In the genomic region with DNA sequence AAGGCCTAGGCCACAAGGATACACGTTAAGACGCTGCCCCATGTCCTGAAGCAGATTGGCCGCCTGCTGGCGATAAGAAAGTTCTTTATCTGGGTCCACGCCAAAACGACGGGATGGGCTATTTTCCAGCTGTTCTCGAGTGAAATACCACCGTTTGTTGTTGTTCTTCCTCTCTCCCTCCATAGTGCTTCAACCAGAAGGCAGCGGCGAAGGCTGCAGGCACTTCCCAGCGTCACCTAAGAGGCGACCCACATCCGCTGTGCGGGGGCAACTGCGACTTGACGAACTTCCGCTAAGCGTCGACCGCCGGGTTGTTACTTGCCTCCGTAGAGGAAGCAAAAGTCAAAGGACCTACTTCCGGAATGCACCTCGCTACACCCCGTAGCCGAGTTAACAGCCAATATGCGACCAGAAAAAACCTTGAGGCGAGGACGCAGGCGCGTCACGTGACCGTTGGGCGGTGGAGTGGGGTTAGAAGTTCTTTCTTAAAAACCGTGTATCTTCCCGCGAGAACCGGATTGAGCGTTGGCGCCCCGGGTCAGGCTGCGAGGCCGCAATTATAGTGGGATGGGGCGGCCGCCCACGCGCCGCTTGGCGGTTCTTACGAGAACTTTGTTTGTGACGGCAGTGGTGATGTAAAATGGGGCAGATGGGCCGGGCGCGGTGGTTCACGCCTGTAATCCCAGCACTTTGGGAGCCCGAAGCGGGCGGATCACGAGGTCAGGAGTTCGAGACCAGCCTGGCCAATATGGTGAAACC, we compare ENCODE assay signal across 1 cellular context.
TF ChIP-seq lines count a peak whose summit lies in the region.

A gene (minus strand): TSS at position 215 of the 759 bp plus-strand sequence. CDS start 32 bp downstream, at position 183.

TF ChIP-seq in HepG2, 621 proteins besides CTCF, POLR2A, EP300 and RAD21 (continued from another document):
- peak; percentile 48; the same call in 1 of the 2 replicates for TF ChIP-seq ZNF547 (CRISPR knock-in tag; IDR thresholded peaks at IDR 0.05)
- TF ChIP-seq, protein P1, sequence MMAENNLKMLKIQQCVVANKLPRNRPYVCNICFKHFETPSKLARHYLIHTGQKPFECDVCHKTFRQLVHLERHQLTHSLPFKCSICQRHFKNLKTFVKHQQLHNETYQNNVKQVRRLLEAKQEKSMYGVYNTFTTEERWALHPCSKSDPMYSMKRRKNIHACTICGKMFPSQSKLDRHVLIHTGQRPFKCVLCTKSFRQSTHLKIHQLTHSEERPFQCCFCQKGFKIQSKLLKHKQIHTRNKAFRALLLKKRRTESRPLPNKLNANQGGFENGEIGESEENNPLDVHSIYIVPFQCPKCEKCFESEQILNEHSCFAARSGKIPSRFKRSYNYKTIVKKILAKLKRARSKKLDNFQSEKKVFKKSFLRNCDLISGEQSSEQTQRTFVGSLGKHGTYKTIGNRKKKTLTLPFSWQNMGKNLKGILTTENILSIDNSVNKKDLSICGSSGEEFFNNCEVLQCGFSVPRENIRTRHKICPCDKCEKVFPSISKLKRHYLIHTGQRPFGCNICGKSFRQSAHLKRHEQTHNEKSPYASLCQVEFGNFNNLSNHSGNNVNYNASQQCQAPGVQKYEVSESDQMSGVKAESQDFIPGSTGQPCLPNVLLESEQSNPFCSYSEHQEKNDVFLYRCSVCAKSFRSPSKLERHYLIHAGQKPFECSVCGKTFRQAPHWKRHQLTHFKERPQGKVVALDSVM (CRISPR knock-in tag; IDR thresholded peaks at IDR 0.05) = peak; percentile 70
- TF ChIP-seq, protein P2, sequence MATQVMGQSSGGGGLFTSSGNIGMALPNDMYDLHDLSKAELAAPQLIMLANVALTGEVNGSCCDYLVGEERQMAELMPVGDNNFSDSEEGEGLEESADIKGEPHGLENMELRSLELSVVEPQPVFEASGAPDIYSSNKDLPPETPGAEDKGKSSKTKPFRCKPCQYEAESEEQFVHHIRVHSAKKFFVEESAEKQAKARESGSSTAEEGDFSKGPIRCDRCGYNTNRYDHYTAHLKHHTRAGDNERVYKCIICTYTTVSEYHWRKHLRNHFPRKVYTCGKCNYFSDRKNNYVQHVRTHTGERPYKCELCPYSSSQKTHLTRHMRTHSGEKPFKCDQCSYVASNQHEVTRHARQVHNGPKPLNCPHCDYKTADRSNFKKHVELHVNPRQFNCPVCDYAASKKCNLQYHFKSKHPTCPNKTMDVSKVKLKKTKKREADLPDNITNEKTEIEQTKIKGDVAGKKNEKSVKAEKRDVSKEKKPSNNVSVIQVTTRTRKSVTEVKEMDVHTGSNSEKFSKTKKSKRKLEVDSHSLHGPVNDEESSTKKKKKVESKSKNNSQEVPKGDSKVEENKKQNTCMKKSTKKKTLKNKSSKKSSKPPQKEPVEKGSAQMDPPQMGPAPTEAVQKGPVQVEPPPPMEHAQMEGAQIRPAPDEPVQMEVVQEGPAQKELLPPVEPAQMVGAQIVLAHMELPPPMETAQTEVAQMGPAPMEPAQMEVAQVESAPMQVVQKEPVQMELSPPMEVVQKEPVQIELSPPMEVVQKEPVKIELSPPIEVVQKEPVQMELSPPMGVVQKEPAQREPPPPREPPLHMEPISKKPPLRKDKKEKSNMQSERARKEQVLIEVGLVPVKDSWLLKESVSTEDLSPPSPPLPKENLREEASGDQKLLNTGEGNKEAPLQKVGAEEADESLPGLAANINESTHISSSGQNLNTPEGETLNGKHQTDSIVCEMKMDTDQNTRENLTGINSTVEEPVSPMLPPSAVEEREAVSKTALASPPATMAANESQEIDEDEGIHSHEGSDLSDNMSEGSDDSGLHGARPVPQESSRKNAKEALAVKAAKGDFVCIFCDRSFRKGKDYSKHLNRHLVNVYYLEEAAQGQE (IDR thresholded peaks at IDR 0.05; ENCODE audit: borderline replicate concordance in 1 of 2, low read depth in 1 of 2, low read length in 2 of 2) = 0 out of 4 replicates have a peak, but pooled peaks of 1 of the 2 experiments have one; percentile 18
- TF ChIP-seq ZNF20 (CRISPR knock-in tag; IDR thresholded peaks at IDR 0.05) = no peak; the same call in 1 of the 2 replicates
- TF ChIP-seq NAIF1 (CRISPR knock-in tag; IDR thresholded peaks at IDR 0.05; ENCODE audit: borderline replicate concordance) = peak; percentile 93
- TF ChIP-seq FOXA1 (IDR thresholded peaks at IDR 0.05) = no peak
- peak; percentile 56 for TF ChIP-seq FOXA1 (CRISPR knock-in tag; IDR thresholded peaks at IDR 0.05)
- TF ChIP-seq, protein P3, sequence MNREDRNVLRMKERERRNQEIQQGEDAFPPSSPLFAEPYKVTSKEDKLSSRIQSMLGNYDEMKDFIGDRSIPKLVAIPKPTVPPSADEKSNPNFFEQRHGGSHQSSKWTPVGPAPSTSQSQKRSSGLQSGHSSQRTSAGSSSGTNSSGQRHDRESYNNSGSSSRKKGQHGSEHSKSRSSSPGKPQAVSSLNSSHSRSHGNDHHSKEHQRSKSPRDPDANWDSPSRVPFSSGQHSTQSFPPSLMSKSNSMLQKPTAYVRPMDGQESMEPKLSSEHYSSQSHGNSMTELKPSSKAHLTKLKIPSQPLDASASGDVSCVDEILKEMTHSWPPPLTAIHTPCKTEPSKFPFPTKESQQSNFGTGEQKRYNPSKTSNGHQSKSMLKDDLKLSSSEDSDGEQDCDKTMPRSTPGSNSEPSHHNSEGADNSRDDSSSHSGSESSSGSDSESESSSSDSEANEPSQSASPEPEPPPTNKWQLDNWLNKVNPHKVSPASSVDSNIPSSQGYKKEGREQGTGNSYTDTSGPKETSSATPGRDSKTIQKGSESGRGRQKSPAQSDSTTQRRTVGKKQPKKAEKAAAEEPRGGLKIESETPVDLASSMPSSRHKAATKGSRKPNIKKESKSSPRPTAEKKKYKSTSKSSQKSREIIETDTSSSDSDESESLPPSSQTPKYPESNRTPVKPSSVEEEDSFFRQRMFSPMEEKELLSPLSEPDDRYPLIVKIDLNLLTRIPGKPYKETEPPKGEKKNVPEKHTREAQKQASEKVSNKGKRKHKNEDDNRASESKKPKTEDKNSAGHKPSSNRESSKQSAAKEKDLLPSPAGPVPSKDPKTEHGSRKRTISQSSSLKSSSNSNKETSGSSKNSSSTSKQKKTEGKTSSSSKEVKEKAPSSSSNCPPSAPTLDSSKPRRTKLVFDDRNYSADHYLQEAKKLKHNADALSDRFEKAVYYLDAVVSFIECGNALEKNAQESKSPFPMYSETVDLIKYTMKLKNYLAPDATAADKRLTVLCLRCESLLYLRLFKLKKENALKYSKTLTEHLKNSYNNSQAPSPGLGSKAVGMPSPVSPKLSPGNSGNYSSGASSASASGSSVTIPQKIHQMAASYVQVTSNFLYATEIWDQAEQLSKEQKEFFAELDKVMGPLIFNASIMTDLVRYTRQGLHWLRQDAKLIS (CRISPR knock-in tag; IDR thresholded peaks at IDR 0.05) = peak; percentile 54; the same call in 1 of the 2 replicates
- TF ChIP-seq ZSCAN21 (CRISPR knock-in tag; IDR thresholded peaks at IDR 0.05; ENCODE audit: borderline replicate concordance) = no peak
- TF ChIP-seq ZNF230 (CRISPR knock-in tag; IDR thresholded peaks at IDR 0.05) = peak; percentile 91
- TF ChIP-seq, protein P4, sequence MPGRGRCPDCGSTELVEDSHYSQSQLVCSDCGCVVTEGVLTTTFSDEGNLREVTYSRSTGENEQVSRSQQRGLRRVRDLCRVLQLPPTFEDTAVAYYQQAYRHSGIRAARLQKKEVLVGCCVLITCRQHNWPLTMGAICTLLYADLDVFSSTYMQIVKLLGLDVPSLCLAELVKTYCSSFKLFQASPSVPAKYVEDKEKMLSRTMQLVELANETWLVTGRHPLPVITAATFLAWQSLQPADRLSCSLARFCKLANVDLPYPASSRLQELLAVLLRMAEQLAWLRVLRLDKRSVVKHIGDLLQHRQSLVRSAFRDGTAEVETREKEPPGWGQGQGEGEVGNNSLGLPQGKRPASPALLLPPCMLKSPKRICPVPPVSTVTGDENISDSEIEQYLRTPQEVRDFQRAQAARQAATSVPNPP (CRISPR knock-in tag; IDR thresholded peaks at IDR 0.05) = peak; percentile 72; the same call in 1 of the 2 replicates
- peak; percentile 63; the same call in 1 of the 2 replicates for TF ChIP-seq ZNF296 (CRISPR knock-in tag; conservative IDR thresholded peaks at IDR 0.05)
- no peak for TF ChIP-seq SMAD3 (CRISPR knock-in tag; IDR thresholded peaks at IDR 0.05)
- 0 out of 2 replicates have a peak, but pooled peaks have one; percentile 51 for TF ChIP-seq SRF (IDR thresholded peaks at IDR 0.05; ENCODE audit: low read depth, low read length)
- TF ChIP-seq, protein P5, sequence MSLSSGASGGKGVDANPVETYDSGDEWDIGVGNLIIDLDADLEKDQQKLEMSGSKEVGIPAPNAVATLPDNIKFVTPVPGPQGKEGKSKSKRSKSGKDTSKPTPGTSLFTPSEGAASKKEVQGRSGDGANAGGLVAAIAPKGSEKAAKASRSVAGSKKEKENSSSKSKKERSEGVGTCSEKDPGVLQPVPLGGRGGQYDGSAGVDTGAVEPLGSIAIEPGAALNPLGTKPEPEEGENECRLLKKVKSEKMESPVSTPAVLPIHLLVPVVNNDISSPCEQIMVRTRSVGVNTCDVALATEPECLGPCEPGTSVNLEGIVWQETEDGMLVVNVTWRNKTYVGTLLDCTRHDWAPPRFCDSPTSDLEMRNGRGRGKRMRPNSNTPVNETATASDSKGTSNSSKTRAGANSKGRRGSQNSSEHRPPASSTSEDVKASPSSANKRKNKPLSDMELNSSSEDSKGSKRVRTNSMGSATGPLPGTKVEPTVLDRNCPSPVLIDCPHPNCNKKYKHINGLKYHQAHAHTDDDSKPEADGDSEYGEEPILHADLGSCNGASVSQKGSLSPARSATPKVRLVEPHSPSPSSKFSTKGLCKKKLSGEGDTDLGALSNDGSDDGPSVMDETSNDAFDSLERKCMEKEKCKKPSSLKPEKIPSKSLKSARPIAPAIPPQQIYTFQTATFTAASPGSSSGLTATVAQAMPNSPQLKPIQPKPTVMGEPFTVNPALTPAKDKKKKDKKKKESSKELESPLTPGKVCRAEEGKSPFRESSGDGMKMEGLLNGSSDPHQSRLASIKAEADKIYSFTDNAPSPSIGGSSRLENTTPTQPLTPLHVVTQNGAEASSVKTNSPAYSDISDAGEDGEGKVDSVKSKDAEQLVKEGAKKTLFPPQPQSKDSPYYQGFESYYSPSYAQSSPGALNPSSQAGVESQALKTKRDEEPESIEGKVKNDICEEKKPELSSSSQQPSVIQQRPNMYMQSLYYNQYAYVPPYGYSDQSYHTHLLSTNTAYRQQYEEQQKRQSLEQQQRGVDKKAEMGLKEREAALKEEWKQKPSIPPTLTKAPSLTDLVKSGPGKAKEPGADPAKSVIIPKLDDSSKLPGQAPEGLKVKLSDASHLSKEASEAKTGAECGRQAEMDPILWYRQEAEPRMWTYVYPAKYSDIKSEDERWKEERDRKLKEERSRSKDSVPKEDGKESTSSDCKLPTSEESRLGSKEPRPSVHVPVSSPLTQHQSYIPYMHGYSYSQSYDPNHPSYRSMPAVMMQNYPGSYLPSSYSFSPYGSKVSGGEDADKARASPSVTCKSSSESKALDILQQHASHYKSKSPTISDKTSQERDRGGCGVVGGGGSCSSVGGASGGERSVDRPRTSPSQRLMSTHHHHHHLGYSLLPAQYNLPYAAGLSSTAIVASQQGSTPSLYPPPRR (CRISPR knock-in tag; IDR thresholded peaks at IDR 0.05; ENCODE audit: borderline replicate concordance) = peak; percentile 49; the same call in 1 of the 2 replicates
- TF ChIP-seq SAP130 (CRISPR knock-in tag; IDR thresholded peaks at IDR 0.05; ENCODE audit: low read depth) = peak; percentile 94
- TF ChIP-seq, protein P6, sequence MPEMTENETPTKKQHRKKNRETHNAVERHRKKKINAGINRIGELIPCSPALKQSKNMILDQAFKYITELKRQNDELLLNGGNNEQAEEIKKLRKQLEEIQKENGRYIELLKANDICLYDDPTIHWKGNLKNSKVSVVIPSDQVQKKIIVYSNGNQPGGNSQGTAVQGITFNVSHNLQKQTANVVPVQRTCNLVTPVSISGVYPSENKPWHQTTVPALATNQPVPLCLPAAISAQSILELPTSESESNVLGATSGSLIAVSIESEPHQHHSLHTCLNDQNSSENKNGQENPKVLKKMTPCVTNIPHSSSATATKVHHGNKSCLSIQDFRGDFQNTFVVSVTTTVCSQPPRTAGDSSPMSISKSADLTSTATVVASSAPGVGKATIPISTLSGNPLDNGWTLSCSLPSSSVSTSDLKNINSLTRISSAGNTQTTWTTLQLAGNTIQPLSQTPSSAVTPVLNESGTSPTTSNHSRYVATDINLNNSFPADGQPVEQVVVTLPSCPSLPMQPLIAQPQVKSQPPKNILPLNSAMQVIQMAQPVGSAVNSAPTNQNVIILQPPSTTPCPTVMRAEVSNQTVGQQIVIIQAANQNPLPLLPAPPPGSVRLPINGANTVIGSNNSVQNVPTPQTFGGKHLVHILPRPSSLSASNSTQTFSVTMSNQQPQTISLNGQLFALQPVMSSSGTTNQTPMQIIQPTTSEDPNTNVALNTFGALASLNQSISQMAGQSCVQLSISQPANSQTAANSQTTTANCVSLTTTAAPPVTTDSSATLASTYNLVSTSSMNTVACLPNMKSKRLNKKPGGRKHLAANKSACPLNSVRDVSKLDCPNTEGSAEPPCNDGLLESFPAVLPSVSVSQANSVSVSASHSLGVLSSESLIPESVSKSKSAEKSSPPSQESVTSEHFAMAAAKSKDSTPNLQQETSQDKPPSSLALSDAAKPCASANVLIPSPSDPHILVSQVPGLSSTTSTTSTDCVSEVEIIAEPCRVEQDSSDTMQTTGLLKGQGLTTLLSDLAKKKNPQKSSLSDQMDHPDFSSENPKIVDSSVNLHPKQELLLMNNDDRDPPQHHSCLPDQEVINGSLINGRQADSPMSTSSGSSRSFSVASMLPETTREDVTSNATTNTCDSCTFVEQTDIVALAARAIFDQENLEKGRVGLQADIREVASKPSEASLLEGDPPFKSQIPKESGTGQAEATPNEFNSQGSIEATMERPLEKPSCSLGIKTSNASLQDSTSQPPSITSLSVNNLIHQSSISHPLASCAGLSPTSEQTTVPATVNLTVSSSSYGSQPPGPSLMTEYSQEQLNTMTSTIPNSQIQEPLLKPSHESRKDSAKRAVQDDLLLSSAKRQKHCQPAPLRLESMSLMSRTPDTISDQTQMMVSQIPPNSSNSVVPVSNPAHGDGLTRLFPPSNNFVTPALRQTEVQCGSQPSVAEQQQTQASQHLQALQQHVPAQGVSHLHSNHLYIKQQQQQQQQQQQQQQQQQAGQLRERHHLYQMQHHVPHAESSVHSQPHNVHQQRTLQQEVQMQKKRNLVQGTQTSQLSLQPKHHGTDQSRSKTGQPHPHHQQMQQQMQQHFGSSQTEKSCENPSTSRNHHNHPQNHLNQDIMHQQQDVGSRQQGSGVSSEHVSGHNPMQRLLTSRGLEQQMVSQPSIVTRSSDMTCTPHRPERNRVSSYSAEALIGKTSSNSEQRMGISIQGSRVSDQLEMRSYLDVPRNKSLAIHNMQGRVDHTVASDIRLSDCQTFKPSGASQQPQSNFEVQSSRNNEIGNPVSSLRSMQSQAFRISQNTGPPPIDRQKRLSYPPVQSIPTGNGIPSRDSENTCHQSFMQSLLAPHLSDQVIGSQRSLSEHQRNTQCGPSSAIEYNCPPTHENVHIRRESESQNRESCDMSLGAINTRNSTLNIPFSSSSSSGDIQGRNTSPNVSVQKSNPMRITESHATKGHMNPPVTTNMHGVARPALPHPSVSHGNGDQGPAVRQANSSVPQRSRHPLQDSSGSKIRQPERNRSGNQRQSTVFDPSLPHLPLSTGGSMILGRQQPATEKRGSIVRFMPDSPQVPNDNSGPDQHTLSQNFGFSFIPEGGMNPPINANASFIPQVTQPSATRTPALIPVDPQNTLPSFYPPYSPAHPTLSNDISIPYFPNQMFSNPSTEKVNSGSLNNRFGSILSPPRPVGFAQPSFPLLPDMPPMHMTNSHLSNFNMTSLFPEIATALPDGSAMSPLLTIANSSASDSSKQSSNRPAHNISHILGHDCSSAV (CRISPR knock-in tag; IDR thresholded peaks at IDR 0.05; ENCODE audit: borderline replicate concordance) = peak; percentile 84; the same call in 1 of the 2 replicates
- peak; percentile 42; the same call in 1 of the 2 replicates for TF ChIP-seq ZBTB38 (CRISPR knock-in tag; IDR thresholded peaks at IDR 0.05)
- TF ChIP-seq PHF20 (CRISPR knock-in tag; IDR thresholded peaks at IDR 0.05) = peak; percentile 97
- no peak for TF ChIP-seq ATRX (CRISPR knock-in tag; IDR thresholded peaks at IDR 0.05; ENCODE audit: borderline replicate concordance)
- TF ChIP-seq ZNF792 (CRISPR knock-in tag; IDR thresholded peaks at IDR 0.05) = peak; percentile 18; the same call in 1 of the 2 replicates
- peak; percentile 16; the same call in 1 of the 2 replicates for TF ChIP-seq ZBTB1 (CRISPR knock-in tag; IDR thresholded peaks at IDR 0.05; ENCODE audit: borderline replicate concordance)
